In genomic region chr20:25090492-25091429, GRCh38 we compare ENCODE assay signal across 9 cellular contexts. TPM values are rescaled to one million over a fixed set of nuclear protein-coding genes. Genes with fewer than 3 reads are reported as not detected.
A peak's percentile ranks its signal among the peaks of the same experiment; 100 is the strongest.
DNase-seq lines count a peak whose midpoint lies in the region; ATAC-seq and TF ChIP-seq lines count a peak whose summit lies in the region.
"Had no signal": no experiment of that assay in that cellular context is flagged by ENCODE, and none has a peak within 500 bp of the region (broad histone marks: within the 10 kb centered on the region; RNA-seq: fewer than 3 reads in every experiment).

No MANE protein-coding gene starts in this region.

- no peak overlapping the region for H3K4me3 Mint-ChIP-seq in endodermal cell

- H3K27me3 ChIP-seq in HAP-1 (ENCODE audit: low read depth) (peaks cover 10% of the 10 kb centered on the region), endodermal cell (ENCODE audit: control insufficient read depth, insufficient read depth, low read length, poor library complexity, severe bottlenecking) (peaks cover 59% of the 10 kb centered on the region)

- peak; percentile 71 for ATAC-seq in HG02642 (IDR thresholded peaks at IDR 0.05; ENCODE audit: poor library complexity, unreplicated experiment)

- H3K27me3 Mint-ChIP-seq in endodermal cell (ENCODE audit: insufficient read depth) = peaks cover 49% of the 10 kb centered on the region

- H3K36me3 Mint-ChIP-seq in endodermal cell (ENCODE audit: low read depth) = no peaks in the 10 kb centered on the region

- peak; percentile 86 for DNase-seq in COLO668 (lab: John Stamatoyannopoulos, UW; ENCODE audit: unreplicated experiment)
- DNase-seq in NCI-H69 (lab: John Stamatoyannopoulos, UW) = peak; percentile 98
- peak; percentile 54 for DNase-seq in activated gamma-delta T cell (lab: John Stamatoyannopoulos, UW)
- peak; percentile 23 to 41 for DNase-seq in stimulated activated CD8-positive, alpha-beta memory T cell treated with anti-CD3 and anti-CD28 coated beads, Interleukin-15, amount 100 ng/mL, for 4 hours (ENCODE audit: low read depth in 2 of 2)
- no peak for DNase-seq in head of caudate nucleus
- no peak for DNase-seq in HAP-1 (ENCODE audit: low spot score in 2 of 2)
- no peak for DNase-seq in endodermal cell

- intact Hi-C loops in head of caudate nucleus (cut with DNase I) = no loop called here

- no peaks in the 10 kb centered on the region for H3K36me3 ChIP-seq in HAP-1 (replicated peaks)
- no peaks in the 10 kb centered on the region for H3K36me3 ChIP-seq in endodermal cell (ENCODE audit: control insufficient read depth, insufficient read depth, low read length)
- H3K36me3 ChIP-seq: SJSA1 had no signal

- H3K4me1 Mint-ChIP-seq in endodermal cell = no peaks in the 10 kb centered on the region

- no peak overlapping the region for H3K4me3 ChIP-seq in HAP-1
- no peak overlapping the region for H3K4me3 ChIP-seq in endodermal cell (ENCODE audit: low read length)
- H3K4me3 ChIP-seq: SJSA1 had no signal

- TF ChIP-seq CTCF in endodermal cell (conservative IDR thresholded peaks at IDR 0.05) = no peak

- no peaks in the 10 kb centered on the region for H3K4me1 ChIP-seq in HAP-1
- no peaks in the 10 kb centered on the region for H3K4me1 ChIP-seq in endodermal cell (ENCODE audit: control insufficient read depth, insufficient read depth, low read length)
- H3K4me1 ChIP-seq: SJSA1 had no signal

- no peak overlapping the region for H3K9ac ChIP-seq in endodermal cell (ENCODE audit: extremely low read depth, low read length, poor library complexity, severe bottlenecking)

- WGBS in endodermal cell (ENCODE audit: insufficient coverage in 1 of 2, insufficient read length in 1 of 2), 2 experiments = 80 to 81% methylated on average over 8 to 14 of the region's 14 CpGs

- H3K27ac Mint-ChIP-seq in endodermal cell = no peak overlapping the region

- no peak overlapping the region for H3K27ac ChIP-seq in endodermal cell (ENCODE audit: low read depth, low read length)
- H3K27ac ChIP-seq: SJSA1 had no signal

- H3K9me3 ChIP-seq in HAP-1 (no peaks in the 10 kb centered on the region), endodermal cell (ENCODE audit: control insufficient read depth, low read length) (no peaks in the 10 kb centered on the region)
- H3K9me3 ChIP-seq: SJSA1 had no signal

- in situ Hi-C loops in HAP-1 (cut with MboI; ENCODE audit: low sequenced_read_pairs) = no loop called here

- no peaks in the 10 kb centered on the region for H3K9me3 Mint-ChIP-seq in endodermal cell

RNA-seq across cellular contexts. Expression of gene VSX1, which starts 8.8 kb away (rescaled TPM):
- not detected for total RNA-seq in endodermal cell
- polyA plus RNA-seq in endodermal cell (2013, experiment 1 of 2) = 0.39 TPM
- not detected for polyA plus RNA-seq in endodermal cell (2013, experiment 2 of 2)
- total RNA-seq: SJSA1 had no signal

RNA-seq across cellular contexts. Expression of gene ACSS1, which starts 32.8 kb away (rescaled TPM):
- total RNA-seq in endodermal cell = under 1 TPM in 1 of 2 donors, not detected in 1; 0.22 TPM
- polyA plus RNA-seq in endodermal cell (2013, experiment 1 of 2) = 0.68 TPM
- polyA plus RNA-seq in endodermal cell (2013, experiment 2 of 2) = 0.50 TPM

Comparison
In these comparisons a context has a peak if more than half of its experiments do, and no peak if none do; other contexts are left out.
1. DNase-seq: peak in COLO668 (single experiment), NCI-H69 (single experiment), activated gamma-delta T cell (single experiment) and stimulated activated CD8-positive, alpha-beta memory T cell treated with anti-CD3 and anti-CD28 coated beads, Interleukin-15, amount 100 ng/mL, for 4 hours (2 of 2); none in head of caudate nucleus (0 of 42), HAP-1 (0 of 2) and endodermal cell (single experiment).